In genomic region chr19:5903502-5904301, GRCh38 we compare ENCODE assay signal across 8 cellular contexts. TPM values are rescaled to one million over a fixed set of nuclear protein-coding genes. Genes with fewer than 3 reads are reported as not detected.
DNase-seq lines count a peak whose midpoint lies in the region; ATAC-seq and TF ChIP-seq lines count a peak whose summit lies in the region.

NDUFA11 (minus strand) TSS chr19:5903790; CDS start chr19:5903708, 82 bp downstream.

- H3K4me1 ChIP-seq in GM23338 (ENCODE audit: insufficient read depth), result no peaks in the 10 kb centered on the region

- H3K4me3 Mint-ChIP-seq in GM23338, result peak within 1 kb of the TSS; percentile 99
- peak within 1 kb of the TSS; percentile 91 to 99 (median 97) for H3K4me3 Mint-ChIP-seq in naive thymus-derived CD8-positive, alpha-beta T cell

- DNase-seq in DMS79 (lab: John Stamatoyannopoulos, UW) (peak; percentile 86), GM23338 (ENCODE audit: low spot score) (peak; percentile 97), Kasumi-1 (lab: John Stamatoyannopoulos, UW) (peak; percentile 96 to 97), RKO (ENCODE audit: low spot score) (peak; percentile 95), activated T-helper 1 cell treated with Interleukin-2 at 50 U/mL for 16 hours (ENCODE audit: low read depth) (peak; percentile 93), fibroblast of gingiva (ENCODE audit: low read depth) (peak; percentile 97)
- peak in 9 of 10 donors; percentile 94 to 98 (median 97) for DNase-seq in naive thymus-derived CD8-positive, alpha-beta T cell
- DNase-seq in stimulated activated naive CD8-positive, alpha-beta T cell treated with anti-CD3 and anti-CD28 coated beads, Interleukin-15, Interleukin-2, amounts not matched to agents 100 U/mL and 50 U/mL, for 24 hours, result peak; percentile 98

- H3F3A ChIP-seq in GM23338 (replicated peaks; ENCODE audit: low read depth), result no peaks in the 10 kb centered on the region

- TF ChIP-seq CTCF in GM23338 (conservative IDR thresholded peaks at IDR 0.05; ENCODE audit: low read depth in 2 of 2), result no peak

- POLR2A ChIA-PET in naive thymus-derived CD8-positive, alpha-beta T cell (lab: Charles Lee), result interaction anchor here (0.5 to 3.8 kb wide), 27 partner anchors 12 to 1727 kb away, joined by 3 to 71 read pairs (median 6); partner anchors contain the start of genes DUS3L, KDM4B, KHSRP and RANBP3

- no peaks in the 10 kb centered on the region for H3K9me3 Mint-ChIP-seq in GM23338
- no peaks in the 10 kb centered on the region for H3K9me3 Mint-ChIP-seq in naive thymus-derived CD8-positive, alpha-beta T cell

- peak within 1 kb of the TSS; percentile 91 for H3K4me3 ChIP-seq in GM23338

- H3K4me1 Mint-ChIP-seq in GM23338, result 0 out of 3 replicates have a peak, but pooled peaks cover 3% of the 10 kb centered on the region
- H3K4me1 Mint-ChIP-seq in naive thymus-derived CD8-positive, alpha-beta T cell, result peaks cover 19 to 57% (median 43%) of the 10 kb centered on the region in 4 donors

- H3K79me2 ChIP-seq in GM23338 (replicated peaks; ENCODE audit: insufficient read depth), result peaks cover 36% of the 10 kb centered on the region

- H3K4me2 ChIP-seq in GM23338, result peak within 1 kb of the TSS; percentile 94

- H3K27me3 Mint-ChIP-seq in GM23338 (ENCODE audit: insufficient read depth, low read depth, poor library complexity), result peaks cover 16% of the 10 kb centered on the region
- peaks cover 0 to 2% (median 0%) of the 10 kb centered on the region in 5 donors for H3K27me3 Mint-ChIP-seq in naive thymus-derived CD8-positive, alpha-beta T cell

- peak within 1 kb of the TSS; percentile 95 for H3K27ac ChIP-seq in GM23338 (ENCODE audit: low read depth)

- ATAC-seq in GM23338, result peak; percentile 56
- ATAC-seq in naive thymus-derived CD8-positive, alpha-beta T cell, result peak; percentile 53 to 56
- peak; percentile 48 for ATAC-seq in stimulated activated naive CD8-positive, alpha-beta T cell treated with anti-CD3 and anti-CD28 coated beads, Interleukin-15, Interleukin-2, amounts not matched to agents 100 U/mL and 50 U/mL, for 24 hours

- peaks cover 26% of the 10 kb centered on the region for H4K20me1 ChIP-seq in GM23338 (replicated peaks; ENCODE audit: insufficient read depth)

- peaks cover 19% of the 10 kb centered on the region for H3K36me3 Mint-ChIP-seq in GM23338 (ENCODE audit: low read depth)
- peaks cover 0 to 27% (median 3%) of the 10 kb centered on the region in 3 donors for H3K36me3 Mint-ChIP-seq in naive thymus-derived CD8-positive, alpha-beta T cell

- no peaks in the 10 kb centered on the region for H3K27me3 ChIP-seq in GM23338 (ENCODE audit: insufficient read depth)

- H2AFZ ChIP-seq in GM23338, result peak within 1 kb of the TSS; percentile 79

- peak within 1 kb of the TSS; percentile 99 for H3K27ac Mint-ChIP-seq in GM23338
- peak within 1 kb of the TSS; percentile 98 to 100 (median 99) for H3K27ac Mint-ChIP-seq in naive thymus-derived CD8-positive, alpha-beta T cell

- H3K9me2 ChIP-seq in GM23338 (ENCODE audit: insufficient read depth), result no peaks in the 10 kb centered on the region

- no peaks in the 10 kb centered on the region for H3K36me3 ChIP-seq in GM23338 (ENCODE audit: insufficient read depth)

TF ChIP-seq in GM23338, 12 proteins besides CTCF, POLR2A, EP300 and RAD21:
- TF ChIP-seq ETS1 (IDR thresholded peaks at IDR 0.05) (peak; percentile 62; the same call in 1 of the 2 replicates), EZH2phosphoT487 (IDR thresholded peaks at IDR 0.05; ENCODE audit: unreplicated experiment) (no peak), STAT1 (IDR thresholded peaks at IDR 0.05; ENCODE audit: unreplicated experiment) (no peak), POLR2AphosphoS5 (IDR thresholded peaks at IDR 0.05; ENCODE audit: low read depth) (peak; percentile 97), ZNF331 (CRISPR knock-in tag; IDR thresholded peaks at IDR 0.05; ENCODE audit: low read depth) (no peak)

RNA-seq across cellular contexts. Expression of gene NDUFA11, which starts in this region (rescaled TPM):
- total RNA-seq in GM23338 (2014; rRNA removed; shearing (Covaris generic)), result 171 and 187 TPM in 2 replicates
- 523 and 558 TPM in 2 replicates for polyA plus RNA-seq in GM23338 (2016; fragmentation: Nextera tagmentation; extraction: Ambion mirVana)
- total RNA-seq in naive thymus-derived CD8-positive, alpha-beta T cell, result 100 to 1,000 TPM; 116 to 131 TPM
- polyA plus RNA-seq in naive thymus-derived CD8-positive, alpha-beta T cell, result 100 to 1,000 TPM; 374 to 404 (median 395) TPM

Comparison
In these comparisons a context has a peak if more than half of its experiments do, and no peak if none do; other contexts are left out.
1. Peak in every context shown above with its lines: DNase-seq, ATAC-seq, H3K4me3 ChIP-seq and H3K27ac ChIP-seq.